ENCODE assay signal across 24 cellular contexts in the genomic region with DNA sequence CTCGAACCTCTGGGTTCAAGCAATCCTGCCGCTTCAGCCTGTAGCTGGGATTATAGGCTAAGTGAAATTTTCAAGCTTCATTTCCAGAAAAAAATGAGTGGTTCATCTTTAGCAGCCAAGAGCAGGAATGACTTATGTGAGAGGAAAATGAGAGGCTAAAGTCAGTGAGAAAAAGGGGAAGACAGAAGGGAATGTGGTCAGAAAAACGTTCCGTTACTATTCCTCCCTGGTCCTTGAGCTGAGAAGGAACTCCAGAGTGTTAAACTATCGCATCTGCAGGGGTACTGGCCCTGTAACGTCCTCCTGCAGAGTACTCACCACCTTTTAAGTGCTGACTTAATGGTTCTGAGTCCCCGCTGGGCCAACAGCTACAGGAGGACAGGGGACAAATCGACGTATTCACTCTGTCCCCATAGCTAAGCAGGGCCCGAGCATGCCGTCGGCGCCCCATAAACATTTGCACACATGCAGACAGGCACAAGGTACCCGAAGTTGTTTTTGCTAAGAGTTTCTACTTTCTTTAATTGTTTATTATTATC.
A peak's percentile ranks its signal among the peaks of the same experiment; 100 is the strongest.
DNase-seq lines count a peak whose midpoint lies in the region; ATAC-seq, FAIRE-seq and TF ChIP-seq lines count a peak whose summit lies in the region.
"Had no signal": no experiment of that assay in that cellular context is flagged by ENCODE, and none has a peak within 500 bp of the region (broad histone marks: within the 10 kb centered on the region; RNA-seq: fewer than 3 reads in every experiment).

No MANE protein-coding gene starts in this region.

- H3K18ac ChIP-seq in H1 (ENCODE audit: extremely low read depth, low read length) (0 out of 2 replicates have a peak overlapping the region, but pooled peaks have one; percentile 7), mesendoderm (ENCODE audit: low read length) (no peak overlapping the region)

- H4K91ac ChIP-seq in H1 (replicated peaks; ENCODE audit: insufficient read length, low read length), result no peak overlapping the region

- no peak for FAIRE-seq in H1 (lab: Jason Lieb, UNC)
- FAIRE-seq: A549, GM12892 had no signal

- H3K23me2 ChIP-seq in H1 (ENCODE audit: low read depth, low read length), result no peaks in the 10 kb centered on the region

- no peaks in the 10 kb centered on the region for H3F3A ChIP-seq in GM23338 (replicated peaks; ENCODE audit: low read depth)

- H2BK20ac ChIP-seq in H1 (ENCODE audit: low read length), result no peak overlapping the region; the same call in 1 of the 2 replicates

- no peak overlapping the region for H2AFZ ChIP-seq in GM23338
- H2AFZ ChIP-seq in H1 (ENCODE audit: low read length), result no peak overlapping the region
- H2AFZ ChIP-seq: GM23248 had no signal

- H3K4me1 ChIP-seq in GM23338 (ENCODE audit: insufficient read depth) (peaks cover 20% of the 10 kb centered on the region), H1 (replicated peaks in 1 of 4; ENCODE audit: control insufficient read depth in 3 of 4, insufficient read depth in 4 of 4, low read length in 3 of 4) (peaks cover 0 to 11% (median 8%) of the 10 kb centered on the region in 4 experiments; a peak in 6 of 7 replicates), mesendoderm (ENCODE audit: control insufficient read depth, low read depth, low read length) (peaks cover 10% of the 10 kb centered on the region), transverse colon (peaks cover 0 to 2% (median 0%) of the 10 kb centered on the region in 4 donors)
- H3K4me1 ChIP-seq: A549, Peyer's patch had no signal

- TF ChIP-seq EP300 in H1 (IDR thresholded peaks at IDR 0.05; ENCODE audit: borderline replicate concordance in 1 of 2, low read depth in 2 of 2, low read length in 2 of 2), result no peak
- no peak for TF ChIP-seq EP300 in transverse colon (IDR thresholded peaks at IDR 0.05; ENCODE audit: low read depth)

- intact Hi-C loops in transverse colon (cut with DNase I; ENCODE audit: low total_unique reads), result no loop called here

- no peak for TF ChIP-seq POLR2A in H1 (IDR thresholded peaks at IDR 0.05; ENCODE audit: control extremely low read depth in 1 of 2, low read depth in 2 of 2, low read length in 2 of 2)
- TF ChIP-seq POLR2A in transverse colon (IDR thresholded peaks at IDR 0.05), result no peak

- no peak overlapping the region for H3K4me2 ChIP-seq in GM23338
- no peak overlapping the region for H3K4me2 ChIP-seq in H1 (ENCODE audit: insufficient read depth in 1 of 2, low read depth in 2 of 2, low read length in 2 of 2)
- no peak overlapping the region for H3K4me2 ChIP-seq in mesendoderm (ENCODE audit: low read length)
- H3K4me2 ChIP-seq: A549 had no signal

- H3K4ac ChIP-seq in H1 (replicated peaks; ENCODE audit: insufficient read length, low read depth, low read length), result no peak overlapping the region
- no peak overlapping the region for H3K4ac ChIP-seq in mesendoderm (ENCODE audit: low read depth, low read length)

- H3K4me3 ChIP-seq in GM23338, result no peak overlapping the region
- H3K4me3 ChIP-seq in H1 (ENCODE audit: extremely low read depth in 1 of 4, insufficient read depth in 2 of 4, low read depth in 3 of 4, low read length in 4 of 4), result no peak overlapping the region
- no peak overlapping the region for H3K4me3 ChIP-seq in mesendoderm (ENCODE audit: low read length)
- no peak overlapping the region for H3K4me3 ChIP-seq in transverse colon
- H3K4me3 ChIP-seq: A549, GM23248, Peyer's patch had no signal

- 91% methylated on average over 14 of the region's 14 CpGs; no CpG with 5 or more reads in 1 of the 2 experiments for WGBS in H1 (ENCODE audit: extremely low coverage in 1 of 2, insufficient coverage in 1 of 2, insufficient read length in 1 of 2, insufficient replicate concordance in 2 of 2, low coverage in 1 of 2, low lambda C conversion rate in 2 of 2, missing lambda C conversion rate in 1 of 2), 2 experiments
- no CpG with 5 or more reads among the region's 14 CpGs for WGBS in mesendoderm (ENCODE audit: extremely low coverage, insufficient coverage, low lambda C conversion rate)
- 85% methylated on average over 14 of the region's 14 CpGs; no CpG with 5 or more reads in 1 of the 2 donors for WGBS in transverse colon (ENCODE audit: low coverage in 1 of 2), 2 donors

- H3K4me3 Mint-ChIP-seq in GM23338, result no peak overlapping the region
- H3K4me3 Mint-ChIP-seq: B cell had no signal

- CTCF ChIA-PET in H1 (lab: Charles Lee; ENCODE audit: partially characterized antibody), result interaction anchor here (1.0 kb wide), 1 partner anchor 9 kb away, joined by 3 read pairs; no protein-coding TSS in a partner anchor

- no peak overlapping the region for H2BK15ac ChIP-seq in H1 (ENCODE audit: low read length)
- H2BK15ac ChIP-seq in mesendoderm (replicated peaks; ENCODE audit: low read depth), result no peak overlapping the region

- no peak overlapping the region for H2BK5ac ChIP-seq in H1 (ENCODE audit: low read depth, low read length)
- no peak overlapping the region for H2BK5ac ChIP-seq in mesendoderm (ENCODE audit: low read length)

- H4K5ac ChIP-seq in H1 (ENCODE audit: insufficient read length, low read depth, low read length), result no peak overlapping the region
- no peak overlapping the region for H4K5ac ChIP-seq in mesendoderm (ENCODE audit: low read length)

- H4K20me1 ChIP-seq in GM23338 (replicated peaks; ENCODE audit: insufficient read depth) (0 out of 2 replicates have a peak, but pooled peaks cover 5% of the 10 kb centered on the region), H1 (replicated peaks in 1 of 2; ENCODE audit: control insufficient read depth in 1 of 2, insufficient read depth in 2 of 2, low read length in 2 of 2) (no peaks in the 10 kb centered on the region)

- no peak overlapping the region for H3K23ac ChIP-seq in H1 (ENCODE audit: insufficient read length)
- no peak overlapping the region for H3K23ac ChIP-seq in mesendoderm (ENCODE audit: low read length)

- peaks cover 43% of the 10 kb centered on the region for H3K4me1 Mint-ChIP-seq in GM23338

- peak; percentile 46 for ATAC-seq in GM23338
- ATAC-seq: A549, HCT116, SK-N-SH treated with all-trans-retinoic acid at 6 μM for 48 hours had no signal

- H3K14ac ChIP-seq in H1 (ENCODE audit: insufficient read length), result no peak overlapping the region

- H3K79me1 ChIP-seq in H1 (ENCODE audit: low read depth, low read length), result no peaks in the 10 kb centered on the region
- H3K79me1 ChIP-seq in mesendoderm (ENCODE audit: low read length), result no peaks in the 10 kb centered on the region

- peak overlapping the region; percentile 73 for H3K27ac Mint-ChIP-seq in GM23338
- H3K27ac Mint-ChIP-seq: B cell had no signal

- H3K56ac ChIP-seq in H1 (replicated peaks; ENCODE audit: insufficient read length, low read depth, low read length), result no peak overlapping the region
- no peak overlapping the region for H3K56ac ChIP-seq in mesendoderm (ENCODE audit: low read length)

- H2BK12ac ChIP-seq in H1 (ENCODE audit: low read depth, low read length), result no peak overlapping the region

- no peak for DNase-seq in GM23338 (ENCODE audit: low spot score)
- DNase-seq in MV-4-11 (lab: John Stamatoyannopoulos, UW), result peak; percentile 56
- DNase-seq in H1 (ENCODE audit: low read depth in 1 of 2, low spot score in 2 of 2), result no peak
- DNase-seq in mesendoderm, result peak; percentile 54
- no peak for DNase-seq in EL
- DNase-seq in transverse colon, result no peak
- no peak for DNase-seq in NCI-H2171 (lab: John Stamatoyannopoulos, UW)
- DNase-seq: DMS79; GM23248; IMR-90; Kasumi-1; NCI-H1092 treated with DMSO at 0.1 percent for 48 hours; NCI-H1436 treated with DMSO at 0.1 percent for 48 hours; NCI-H1930; NCI-H226; NCI-H510A treated with DMSO at 0.1 percent for 48 hours; NCI-H748 treated with DMSO at 0.1 percent for 48 hours; NK-92 treated with Interleukin-12 subunit alpha and Interleukin-12 subunit beta, amount 100 ng/mL, for 24 hours; Peyer's patch had no signal

- H3K27me3 Mint-ChIP-seq in GM23338 (ENCODE audit: insufficient read depth, low read depth, poor library complexity), result peaks cover 4% of the 10 kb centered on the region

- in situ Hi-C loops in transverse colon (cut with MboI; ENCODE audit: low pct_ligation_motif_present in 1 of 4, low pct_unique_long_range_greater_than_20kb in 1 of 4, low sequenced_read_pairs in 3 of 4), result no loop called here

- peak overlapping the region; percentile 66; the same call in 1 of the 2 replicates for H3K27ac ChIP-seq in GM23338 (ENCODE audit: low read depth)
- no peak overlapping the region for H3K27ac ChIP-seq in H1 (ENCODE audit: low read depth, low read length)
- no peak overlapping the region for H3K27ac ChIP-seq in mesendoderm (ENCODE audit: low read depth, low read length)
- no peak overlapping the region for H3K27ac ChIP-seq in transverse colon
- H3K27ac ChIP-seq: A549, GM23248, Peyer's patch had no signal

- TF ChIP-seq RAD21 in H1 (IDR thresholded peaks at IDR 0.05 in 1 of 2, conservative IDR thresholded peaks at IDR 0.05 in 1 of 2; ENCODE audit: low read depth in 2 of 2, low read length in 2 of 2), result no peak

- no peaks in the 10 kb centered on the region for H3K9me2 ChIP-seq in GM23338 (ENCODE audit: insufficient read depth)

- no peak overlapping the region for H2BK120ac ChIP-seq in H1 (replicated peaks; ENCODE audit: low read depth, low read length)
- no peak overlapping the region for H2BK120ac ChIP-seq in mesendoderm (ENCODE audit: low read depth, low read length)

- POLR2A ChIA-PET in H1 (lab: Charles Lee; ENCODE audit: partially characterized antibody), result no interaction called here

- H3K36me3 Mint-ChIP-seq in GM23338 (ENCODE audit: low read depth), result peaks cover 54% of the 10 kb centered on the region

- no peaks in the 10 kb centered on the region for H3K9me3 Mint-ChIP-seq in GM23338

- H3K36me3 ChIP-seq in GM23338 (ENCODE audit: insufficient read depth) (peaks cover 12% of the 10 kb centered on the region; the same call in 1 of the 2 replicates), H1 (ENCODE audit: control insufficient read depth in 2 of 4, insufficient read depth in 4 of 4, low read length in 3 of 4) (peaks cover 9 to 35% (median 26%) of the 10 kb centered on the region in 4 experiments), mesendoderm (ENCODE audit: control insufficient read depth, insufficient read depth, low read length) (no peaks in the 10 kb centered on the region), transverse colon (no peaks in the 10 kb centered on the region)
- H3K36me3 ChIP-seq: Peyer's patch had no signal

- H3K27me3 ChIP-seq in GM23338 (ENCODE audit: insufficient read depth), result no peaks in the 10 kb centered on the region
- H3K27me3 ChIP-seq in H1 (replicated peaks in 1 of 4; ENCODE audit: control insufficient read depth in 3 of 4, extremely low read depth in 1 of 4, insufficient read depth in 3 of 4, low read length in 3 of 4), result no peaks in the 10 kb centered on the region
- no peaks in the 10 kb centered on the region for H3K27me3 ChIP-seq in mesendoderm (ENCODE audit: insufficient read depth, low read length, poor library complexity)
- H3K27me3 ChIP-seq in transverse colon, result no peaks in the 10 kb centered on the region
- H3K27me3 ChIP-seq: Peyer's patch had no signal

- H3K9me3 ChIP-seq in H1 (ENCODE audit: insufficient read depth in 2 of 2, low read depth in 1 of 2, low read length in 1 of 2), result no peaks in the 10 kb centered on the region
- no peaks in the 10 kb centered on the region for H3K9me3 ChIP-seq in transverse colon
- H3K9me3 ChIP-seq: A549, Peyer's patch had no signal

- H3K79me2 ChIP-seq in GM23338 (replicated peaks; ENCODE audit: insufficient read depth), result peaks cover 25% of the 10 kb centered on the region
- H3K79me2 ChIP-seq in H1 (ENCODE audit: control insufficient read depth in 1 of 2, insufficient read depth in 2 of 2, low read length in 2 of 2), result 0 out of 4 replicates have a peak, but pooled peaks cover 0 to 10% of the 10 kb centered on the region in 2 experiments
- H3K79me2 ChIP-seq in mesendoderm (ENCODE audit: control insufficient read depth, insufficient read depth, low read length), result no peaks in the 10 kb centered on the region

- TF ChIP-seq CTCF in GM23338 (conservative IDR thresholded peaks at IDR 0.05; ENCODE audit: low read depth in 2 of 2) (no peak), H1 (IDR thresholded peaks at IDR 0.05; ENCODE audit: control extremely low read depth in 1 of 3, insufficient read depth in 1 of 3, low read depth in 1 of 3, low read length in 3 of 3) (no peak), transverse colon (IDR thresholded peaks at IDR 0.05) (no peak)

- H3K9ac ChIP-seq in H1 (replicated peaks in 1 of 4; ENCODE audit: extremely low read depth in 1 of 4, low read depth in 3 of 4, low read length in 3 of 4), result no peak overlapping the region
- no peak overlapping the region for H3K9ac ChIP-seq in mesendoderm (ENCODE audit: low read length)
- H3K9ac ChIP-seq: GM23248 had no signal

- H4K8ac ChIP-seq in H1 (ENCODE audit: extremely low read depth, insufficient read depth, low read length) (no peak overlapping the region), mesendoderm (ENCODE audit: low read depth, low read length) (no peak overlapping the region)

- H2AK5ac ChIP-seq in H1 (ENCODE audit: low read depth, low read length), result no peak overlapping the region
- no peak overlapping the region for H2AK5ac ChIP-seq in mesendoderm (ENCODE audit: low read length)

Comparison
In these comparisons a context has a peak if more than half of its experiments do, and no peak if none do; other contexts are left out.
1. DNase-seq: peak in MV-4-11 (single experiment) and mesendoderm (single experiment); none in GM23338 (single experiment), H1 (0 of 2), EL (single experiment), transverse colon (single experiment) and NCI-H2171 (single experiment).